8 cellular contexts compared by ENCODE assay signal in genomic region chr20:62928246-62928939, GRCh38. TPM values are rescaled to one million over a fixed set of nuclear protein-coding genes. Genes with fewer than 3 reads are reported as not detected.
DNase-seq lines count a peak whose midpoint lies in the region; ATAC-seq and TF ChIP-seq lines count a peak whose summit lies in the region.

No MANE protein-coding gene starts in this region.

- in situ Hi-C loops in GM13977 (cut with MboI; ENCODE audit: low pct_unique_long_range_greater_than_20kb, low sequenced_read_pairs, unreplicated experiment): no loop called here

- TF ChIP-seq CTCF in HEK293 (tag by site-specific recombination; IDR thresholded peaks at IDR 0.05) (no peak), GM13977 (IDR thresholded peaks at IDR 0.05; ENCODE audit: extremely low read depth, insufficient read depth, missing control alignments) (no peak)

- no peaks in the 10 kb centered on the region for H3K27me3 Mint-ChIP-seq in activated naive CD8-positive, alpha-beta T cell treated with anti-CD3 and anti-CD28 coated beads for 36 hours

- H3K9me3 ChIP-seq in HEK293 (ENCODE audit: control insufficient read depth, insufficient read depth, low read depth, low read length): no peaks in the 10 kb centered on the region
- no peaks in the 10 kb centered on the region for H3K9me3 ChIP-seq in iPS-18a (ENCODE audit: control insufficient read depth, low read depth, low read length)

- H3K9me3 Mint-ChIP-seq in activated naive CD8-positive, alpha-beta T cell treated with anti-CD3 and anti-CD28 coated beads for 36 hours: no peaks in the 10 kb centered on the region
- H3K9me3 Mint-ChIP-seq in stimulated activated effector memory CD8-positive, alpha-beta T cell treated with anti-CD3 and anti-CD28 coated beads, Interleukin-12 subunit alpha, Interleukin-12 subunit beta, amount 100 ng/mL, for 72 hours: no peaks in the 10 kb centered on the region

- CTCF ChIA-PET in HEK293 (lab: Yijun Ruan, JAX): interaction anchor here (1.4 to 3.1 kb wide), 3 partner anchors 9 to 29 kb away, joined by 3 to 13 read pairs (median 12); partner anchors contain the start of gene GID8

- DNase-seq in activated naive CD8-positive, alpha-beta T cell treated with anti-CD3 and anti-CD28 coated beads for 36 hours: no peak
- DNase-seq in stimulated activated effector memory CD8-positive, alpha-beta T cell treated with anti-CD3 and anti-CD28 coated beads, Interleukin-12 subunit alpha, Interleukin-12 subunit beta, amount 100 ng/mL, for 72 hours (ENCODE audit: low spot score in 2 of 2): no peak
- no peak for DNase-seq in NK-92 treated with Interleukin-12 subunit alpha and Interleukin-12 subunit beta, amount 100 ng/mL, for 24 hours (lab: John Stamatoyannopoulos, UW)
- no peak for DNase-seq in DMS153 treated with DMSO at 0.1 percent for 48 hours (lab: John Stamatoyannopoulos, UW; ENCODE audit: unreplicated experiment)
- no peak for DNase-seq in GM13977 (ENCODE audit: low spot score)
- DNase-seq in RPMI8226: no peak

- peak overlapping the region; percentile 87 for H3K27ac Mint-ChIP-seq in activated naive CD8-positive, alpha-beta T cell treated with anti-CD3 and anti-CD28 coated beads for 36 hours
- H3K27ac Mint-ChIP-seq in stimulated activated effector memory CD8-positive, alpha-beta T cell treated with anti-CD3 and anti-CD28 coated beads, Interleukin-12 subunit alpha, Interleukin-12 subunit beta, amount 100 ng/mL, for 72 hours: peak overlapping the region; percentile 84

- H3K36me3 ChIP-seq in HEK293 (ENCODE audit: control insufficient read depth in 2 of 2, insufficient read depth in 1 of 2, low read length in 2 of 2) (peaks cover 4 to 15% of the 10 kb centered on the region in 2 experiments; a peak in 2 of 3 replicates), iPS-18a (ENCODE audit: control insufficient read depth, low read depth, low read length) (peaks cover 7% of the 10 kb centered on the region)

- H3K27me3 ChIP-seq in iPS-18a (ENCODE audit: control insufficient read depth, insufficient read depth, low read length): no peaks in the 10 kb centered on the region

- ATAC-seq in stimulated activated effector memory CD8-positive, alpha-beta T cell treated with anti-CD3 and anti-CD28 coated beads, Interleukin-12 subunit alpha, Interleukin-12 subunit beta, amount 100 ng/mL, for 72 hours: no peak

- H3K27ac ChIP-seq in HEK293 (ENCODE audit: extremely low read depth, low read depth, low read length) (no peak overlapping the region), iPS-18a (ENCODE audit: low read length) (peak overlapping the region; percentile 81)

- POLR2A ChIA-PET in HEK293 (lab: Yijun Ruan, JAX): no interaction called here

- H3K4me1 ChIP-seq in HEK293 (ENCODE audit: control insufficient read depth, insufficient read depth, low read length) (peaks cover 17% of the 10 kb centered on the region), iPS-18a (ENCODE audit: control insufficient read depth, low read depth, low read length) (peaks cover 47% of the 10 kb centered on the region)

- peaks cover 20% of the 10 kb centered on the region for H3K36me3 Mint-ChIP-seq in activated naive CD8-positive, alpha-beta T cell treated with anti-CD3 and anti-CD28 coated beads for 36 hours
- H3K36me3 Mint-ChIP-seq in stimulated activated effector memory CD8-positive, alpha-beta T cell treated with anti-CD3 and anti-CD28 coated beads, Interleukin-12 subunit alpha, Interleukin-12 subunit beta, amount 100 ng/mL, for 72 hours: peaks cover 27% of the 10 kb centered on the region

- peaks cover 56% of the 10 kb centered on the region for H3K4me1 Mint-ChIP-seq in activated naive CD8-positive, alpha-beta T cell treated with anti-CD3 and anti-CD28 coated beads for 36 hours
- peaks cover 60% of the 10 kb centered on the region for H3K4me1 Mint-ChIP-seq in stimulated activated effector memory CD8-positive, alpha-beta T cell treated with anti-CD3 and anti-CD28 coated beads, Interleukin-12 subunit alpha, Interleukin-12 subunit beta, amount 100 ng/mL, for 72 hours

- H3K4me3 ChIP-seq in HEK293 (ENCODE audit: low read depth, low read length) (no peak overlapping the region), iPS-18a (ENCODE audit: low read length) (peak overlapping the region; percentile 94)

- H3K9ac ChIP-seq in iPS-18a (ENCODE audit: low read length): peak overlapping the region; percentile 68

- peak overlapping the region; percentile 84 for H3K4me3 Mint-ChIP-seq in activated naive CD8-positive, alpha-beta T cell treated with anti-CD3 and anti-CD28 coated beads for 36 hours
- H3K4me3 Mint-ChIP-seq in stimulated activated effector memory CD8-positive, alpha-beta T cell treated with anti-CD3 and anti-CD28 coated beads, Interleukin-12 subunit alpha, Interleukin-12 subunit beta, amount 100 ng/mL, for 72 hours: peak overlapping the region; percentile 89

TF ChIP-seq in HEK293, 187 proteins besides CTCF, POLR2A, EP300 and RAD21:
- TF ChIP-seq ZNF600 (tag by site-specific recombination; IDR thresholded peaks at IDR 0.05) (peak; percentile 79), ZBTB17 (tag by site-specific recombination; IDR thresholded peaks at IDR 0.05) (peak; percentile 56; the same call in 1 of the 2 replicates), ZNF704 (tag by site-specific recombination; IDR thresholded peaks at IDR 0.05) (no peak), ZNF366 (tag by site-specific recombination; conservative IDR thresholded peaks at IDR 0.05) (0 out of 2 replicates have a peak, but pooled peaks have one; percentile 22), ZSCAN4 (tag by site-specific recombination; IDR thresholded peaks at IDR 0.05) (no peak), ZNF645 (tag by site-specific recombination; IDR thresholded peaks at IDR 0.05) (no peak), ZNF449 (tag by site-specific recombination; IDR thresholded peaks at IDR 0.05) (no peak)

RNA-seq across cellular contexts. Expression of gene DIDO1, which starts 2.1 kb away (rescaled TPM):
- 10 to 100 TPM; 46.3 to 47.2 TPM for total RNA-seq in activated naive CD8-positive, alpha-beta T cell treated with anti-CD3 and anti-CD28 coated beads for 36 hours

RNA-seq across cellular contexts. Expression of gene GID8, which starts 9.6 kb away (rescaled TPM):
- 10 to 100 TPM; 47.6 to 48.5 TPM for total RNA-seq in activated naive CD8-positive, alpha-beta T cell treated with anti-CD3 and anti-CD28 coated beads for 36 hours

RNA-seq across cellular contexts. Expression of gene SLC17A9, which starts 24.1 kb away (rescaled TPM):
- 10 to 100 TPM; 49.7 to 52.1 TPM for total RNA-seq in activated naive CD8-positive, alpha-beta T cell treated with anti-CD3 and anti-CD28 coated beads for 36 hours
